2 cellular contexts compared by ENCODE assay signal in the genomic region with DNA sequence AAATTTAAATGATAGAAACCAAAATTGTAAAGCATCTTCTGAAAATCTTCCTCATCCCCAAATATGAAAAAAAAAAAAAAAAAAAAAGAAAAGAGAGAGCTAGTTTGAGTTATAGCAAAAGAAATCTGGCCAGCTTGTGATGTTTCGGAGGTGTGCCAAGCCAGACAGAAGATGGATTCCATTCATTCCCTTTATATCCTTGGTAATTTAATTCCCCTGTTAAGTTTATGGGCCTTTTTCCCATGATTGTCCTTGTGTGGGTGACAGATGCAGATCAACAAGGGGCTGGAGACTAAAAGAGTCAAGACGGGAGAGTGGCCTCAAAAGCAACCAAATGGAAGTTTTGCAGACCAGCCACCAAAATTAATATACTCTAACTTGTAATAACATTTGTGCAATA.
TF ChIP-seq lines count a peak whose summit lies in the region.

No MANE protein-coding gene starts in this region.

TF ChIP-seq in SK-N-SH treated with all-trans-retinoic acid at 6 μM for 48 hours, 23 proteins besides CTCF, POLR2A, EP300 and RAD21 (continued from another document):
- TF ChIP-seq, protein P1, sequence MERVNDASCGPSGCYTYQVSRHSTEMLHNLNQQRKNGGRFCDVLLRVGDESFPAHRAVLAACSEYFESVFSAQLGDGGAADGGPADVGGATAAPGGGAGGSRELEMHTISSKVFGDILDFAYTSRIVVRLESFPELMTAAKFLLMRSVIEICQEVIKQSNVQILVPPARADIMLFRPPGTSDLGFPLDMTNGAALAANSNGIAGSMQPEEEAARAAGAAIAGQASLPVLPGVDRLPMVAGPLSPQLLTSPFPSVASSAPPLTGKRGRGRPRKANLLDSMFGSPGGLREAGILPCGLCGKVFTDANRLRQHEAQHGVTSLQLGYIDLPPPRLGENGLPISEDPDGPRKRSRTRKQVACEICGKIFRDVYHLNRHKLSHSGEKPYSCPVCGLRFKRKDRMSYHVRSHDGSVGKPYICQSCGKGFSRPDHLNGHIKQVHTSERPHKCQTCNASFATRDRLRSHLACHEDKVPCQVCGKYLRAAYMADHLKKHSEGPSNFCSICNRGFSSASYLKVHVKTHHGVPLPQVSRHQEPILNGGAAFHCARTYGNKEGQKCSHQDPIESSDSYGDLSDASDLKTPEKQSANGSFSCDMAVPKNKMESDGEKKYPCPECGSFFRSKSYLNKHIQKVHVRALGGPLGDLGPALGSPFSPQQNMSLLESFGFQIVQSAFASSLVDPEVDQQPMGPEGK (CRISPR knock-in tag; IDR thresholded peaks at IDR 0.05; ENCODE audit: borderline replicate concordance), result no peak
- TF ChIP-seq, protein P2, sequence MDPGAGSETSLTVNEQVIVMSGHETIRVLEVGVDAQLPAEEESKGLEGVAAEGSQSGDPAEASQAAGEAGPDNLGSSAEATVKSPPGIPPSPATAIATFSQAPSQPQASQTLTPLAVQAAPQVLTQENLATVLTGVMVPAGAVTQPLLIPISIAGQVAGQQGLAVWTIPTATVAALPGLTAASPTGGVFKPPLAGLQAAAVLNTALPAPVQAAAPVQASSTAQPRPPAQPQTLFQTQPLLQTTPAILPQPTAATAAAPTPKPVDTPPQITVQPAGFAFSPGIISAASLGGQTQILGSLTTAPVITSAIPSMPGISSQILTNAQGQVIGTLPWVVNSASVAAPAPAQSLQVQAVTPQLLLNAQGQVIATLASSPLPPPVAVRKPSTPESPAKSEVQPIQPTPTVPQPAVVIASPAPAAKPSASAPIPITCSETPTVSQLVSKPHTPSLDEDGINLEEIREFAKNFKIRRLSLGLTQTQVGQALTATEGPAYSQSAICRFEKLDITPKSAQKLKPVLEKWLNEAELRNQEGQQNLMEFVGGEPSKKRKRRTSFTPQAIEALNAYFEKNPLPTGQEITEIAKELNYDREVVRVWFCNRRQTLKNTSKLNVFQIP (CRISPR knock-in tag; IDR thresholded peaks at IDR 0.05; ENCODE audit: borderline replicate concordance, low read depth), result no peak

TF ChIP-seq in SK-N-SH, 30 proteins besides CTCF, POLR2A, EP300 and RAD21 (continued from another document):
- TF ChIP-seq EZH2phosphoT487 (IDR thresholded peaks at IDR 0.05; ENCODE audit: borderline replicate concordance, low read depth), result no peak
